In genomic region chr11:5102246-5102645, GRCh38 we compare ENCODE assay signal across 40 cellular contexts. TPM values are rescaled to one million over a fixed set of nuclear protein-coding genes. Genes with fewer than 3 reads are reported as not detected.
"Had no signal": no experiment of that assay in that cellular context is flagged by ENCODE, and none has a peak within 500 bp of the region (broad histone marks: within the 10 kb centered on the region; RNA-seq: fewer than 3 reads in every experiment).

No MANE protein-coding gene starts in this region.

- H3K27ac ChIP-seq: brain microvascular endothelial cell, coronary artery, dorsolateral prefrontal cortex, gastroesophageal sphincter, lower lobe of right lung, right atrium auricular region, uterus, WERI-Rb-1 had no signal

- H3K4me2 ChIP-seq: smooth muscle cell had no signal

- H3K27me3 ChIP-seq: brain microvascular endothelial cell, gastroesophageal sphincter, right atrium auricular region, uterus had no signal

- DNase-seq: activated CD4-positive, alpha-beta memory T cell treated with anti-CD3 and anti-CD28 coated beads, Interleukin-2, amount 10 ng/mL, durations not matched to agents 7 days and 5 days; activated CD4-positive, alpha-beta T cell treated with anti-CD3 and anti-CD28 coated beads, Interleukin-2, amount 10 ng/mL, durations not matched to agents 7 days and 5 days; activated CD4-positive, CD25-positive, alpha-beta regulatory T cell treated with anti-CD3 and anti-CD28 coated beads, Interleukin-2, amount 50 U/mL, for 72 hours; activated gamma-delta T cell treated with Interleukin-2 at 50 U/mL for 16 hours; activated naive CD4-positive, alpha-beta T cell treated with anti-CD3 and anti-CD28 coated beads, Interleukin-2, amount 50 U/mL, for 16 hours; activated T-cell treated with anti-CD3 and anti-CD28 coated beads, Interleukin-2, amount 50 U/mL, for 4 hours; amniotic stem cell; brain microvascular endothelial cell; dorsolateral prefrontal cortex; effector memory CD4-positive, alpha-beta T cell; erythroblast; head of caudate nucleus; hypothalamus; immature natural killer cell; kidney; left colon; lower lobe of right lung; mesenchymal stem cell; mucosa of descending colon; stimulated activated CD4-positive, alpha-beta T cell treated with anti-CD3 and anti-CD28 coated beads, Interleukin-1b, Interleukin-23, amount 100 ng/mL, for 48 hours; stimulated activated CD4-positive, alpha-beta T cell treated with anti-CD3 and anti-CD28 coated beads, Interleukin-4, amount 100 ng/mL, for 4 hours; stimulated activated CD8-positive, alpha-beta memory T cell treated with anti-CD3 and anti-CD28 coated beads, Interleukin-4, amount 100 ng/mL, for 48 hours; stimulated activated naive CD8-positive, alpha-beta T cell treated with anti-CD3 and anti-CD28 coated beads, Interleukin-15, amount 100 ng/mL, for 72 hours; substantia nigra; T-helper 9 cell; uterus; WERI-Rb-1 had no signal

- H3K4me1 ChIP-seq: gastroesophageal sphincter, lower lobe of right lung, right atrium auricular region, uterus had no signal

- H3K4me3 ChIP-seq: coronary artery, dorsolateral prefrontal cortex, gastroesophageal sphincter, lower lobe of right lung, mucosa of descending colon, right atrium auricular region, smooth muscle cell, uterus had no signal

- H3K36me3 ChIP-seq: brain microvascular endothelial cell, gastroesophageal sphincter, lower lobe of right lung, right atrium auricular region, uterus, WERI-Rb-1 had no signal

- FAIRE-seq: astrocyte had no signal

- H3K9me3 ChIP-seq: gastroesophageal sphincter, lower lobe of right lung, mucosa of descending colon, right atrium auricular region, uterus had no signal

RNA-seq across cellular contexts. Expression of gene OR52E1, which starts 32.9 kb away (rescaled TPM):
- total RNA-seq: activated CD4-positive, alpha-beta memory T cell treated with anti-CD3 and anti-CD28 coated beads, Interleukin-2, amount 10 ng/mL, durations not matched to agents 7 days and 5 days; activated CD4-positive, alpha-beta T cell treated with anti-CD3 and anti-CD28 coated beads, Interleukin-2, amount 10 ng/mL, durations not matched to agents 7 days and 5 days; activated T-cell treated with anti-CD3 and anti-CD28 coated beads, Interleukin-2, amount 50 U/mL, for 4 hours; activated T-helper 17 cell treated with anti-CD3 and anti-CD28 coated beads, Interleukin-2, amount 50 U/mL, for 72 hours; astrocyte; cardiac septum; gastroesophageal sphincter; kidney; left colon; lower lobe of right lung; mucosa of descending colon; myocyte; natural killer cell treated with Interleukin-12 subunit alpha and Interleukin-12 subunit beta and Interleukin-15 and Interleukin-18, amount 100 ng/mL, for 72 hours; omental fat pad; pulmonary artery endothelial cell; right atrium auricular region; smooth muscle cell; uterus had no signal
- polyA plus RNA-seq: immature natural killer cell, smooth muscle cell, thymus had no signal

RNA-seq across cellular contexts. Expression of gene OR52A5, which starts 35.9 kb away (rescaled TPM):
- total RNA-seq: activated CD4-positive, alpha-beta memory T cell treated with anti-CD3 and anti-CD28 coated beads, Interleukin-2, amount 10 ng/mL, durations not matched to agents 7 days and 5 days; activated CD4-positive, alpha-beta T cell treated with anti-CD3 and anti-CD28 coated beads, Interleukin-2, amount 10 ng/mL, durations not matched to agents 7 days and 5 days; activated T-cell treated with anti-CD3 and anti-CD28 coated beads, Interleukin-2, amount 50 U/mL, for 4 hours; activated T-helper 17 cell treated with anti-CD3 and anti-CD28 coated beads, Interleukin-2, amount 50 U/mL, for 72 hours; astrocyte; cardiac septum; cerebellum; dorsolateral prefrontal cortex; kidney; left colon; lower lobe of right lung; mucosa of descending colon; myocyte; natural killer cell treated with Interleukin-12 subunit alpha and Interleukin-12 subunit beta and Interleukin-15 and Interleukin-18, amount 100 ng/mL, for 72 hours; omental fat pad; pulmonary artery endothelial cell; right atrium auricular region; smooth muscle cell; uterus had no signal
- polyA plus RNA-seq: immature natural killer cell, smooth muscle cell, thymus had no signal

RNA-seq across cellular contexts. Expression of gene OR52E2, which starts 42.8 kb away (rescaled TPM):
- total RNA-seq: activated CD4-positive, alpha-beta memory T cell treated with anti-CD3 and anti-CD28 coated beads, Interleukin-2, amount 10 ng/mL, durations not matched to agents 7 days and 5 days; activated CD4-positive, alpha-beta T cell treated with anti-CD3 and anti-CD28 coated beads, Interleukin-2, amount 10 ng/mL, durations not matched to agents 7 days and 5 days; activated T-cell treated with anti-CD3 and anti-CD28 coated beads, Interleukin-2, amount 50 U/mL, for 4 hours; activated T-helper 17 cell treated with anti-CD3 and anti-CD28 coated beads, Interleukin-2, amount 50 U/mL, for 72 hours; astrocyte; cardiac septum; cerebellum; dorsolateral prefrontal cortex; gastroesophageal sphincter; kidney; left colon; lower lobe of right lung; mucosa of descending colon; myocyte; natural killer cell treated with Interleukin-12 subunit alpha and Interleukin-12 subunit beta and Interleukin-15 and Interleukin-18, amount 100 ng/mL, for 72 hours; omental fat pad; pulmonary artery endothelial cell; right atrium auricular region; smooth muscle cell; uterus had no signal
- polyA plus RNA-seq: immature natural killer cell, smooth muscle cell, thymus had no signal

RNA-seq across cellular contexts. Expression of gene OR52A1, which starts 52.3 kb away (rescaled TPM):
- total RNA-seq: activated CD4-positive, alpha-beta memory T cell treated with anti-CD3 and anti-CD28 coated beads, Interleukin-2, amount 10 ng/mL, durations not matched to agents 7 days and 5 days; activated CD4-positive, alpha-beta T cell treated with anti-CD3 and anti-CD28 coated beads, Interleukin-2, amount 10 ng/mL, durations not matched to agents 7 days and 5 days; activated T-cell treated with anti-CD3 and anti-CD28 coated beads, Interleukin-2, amount 50 U/mL, for 4 hours; astrocyte; cardiac septum; cerebellum; gastroesophageal sphincter; kidney; left colon; lower lobe of right lung; mucosa of descending colon; myocyte; natural killer cell treated with Interleukin-12 subunit alpha and Interleukin-12 subunit beta and Interleukin-15 and Interleukin-18, amount 100 ng/mL, for 72 hours; omental fat pad; pulmonary artery endothelial cell; right atrium auricular region; smooth muscle cell; uterus had no signal
- polyA plus RNA-seq: immature natural killer cell, smooth muscle cell, thymus had no signal

RNA-seq across cellular contexts. Expression of gene OR52J3, which starts 55.9 kb away (rescaled TPM):
- total RNA-seq: activated CD4-positive, alpha-beta memory T cell treated with anti-CD3 and anti-CD28 coated beads, Interleukin-2, amount 10 ng/mL, durations not matched to agents 7 days and 5 days; activated CD4-positive, alpha-beta T cell treated with anti-CD3 and anti-CD28 coated beads, Interleukin-2, amount 10 ng/mL, durations not matched to agents 7 days and 5 days; activated T-cell treated with anti-CD3 and anti-CD28 coated beads, Interleukin-2, amount 50 U/mL, for 4 hours; activated T-helper 17 cell treated with anti-CD3 and anti-CD28 coated beads, Interleukin-2, amount 50 U/mL, for 72 hours; astrocyte; cardiac septum; cerebellum; gastroesophageal sphincter; kidney; left colon; lower lobe of right lung; mucosa of descending colon; myocyte; natural killer cell treated with Interleukin-12 subunit alpha and Interleukin-12 subunit beta and Interleukin-15 and Interleukin-18, amount 100 ng/mL, for 72 hours; omental fat pad; pulmonary artery endothelial cell; right atrium auricular region; smooth muscle cell; uterus had no signal
- polyA plus RNA-seq: immature natural killer cell, smooth muscle cell, thymus had no signal
